Comparison of ENCODE assay signal across 8 cellular contexts in genomic region chr17:30236807-30237206, GRCh38. TPM values are rescaled to one million over a fixed set of nuclear protein-coding genes. Genes with fewer than 3 reads are reported as not detected.
A peak's percentile ranks its signal among the peaks of the same experiment; 100 is the strongest.
DNase-seq lines count a peak whose midpoint lies in the region; ATAC-seq and TF ChIP-seq lines count a peak whose summit lies in the region.

No MANE protein-coding gene starts in this region.

- intact Hi-C loops in Right ventricle myocardium superior (cut with DNase I): no loop called here
- intact Hi-C loops in sciatic nerve (cut with DNase I): no loop called here

- no peaks in the 10 kb centered on the region for H3K9me3 Mint-ChIP-seq in activated CD8-positive, alpha-beta T cell treated with anti-CD3 and anti-CD28 coated beads, Interleukin-2, amount 10 ng/mL, durations not matched to agents 7 days and 5 days (ENCODE audit: insufficient read depth)

- POLR2A ChIA-PET in activated CD8-positive, alpha-beta T cell treated with anti-CD3 and anti-CD28 coated beads, Interleukin-2, amount 10 ng/mL, durations not matched to agents 7 days and 5 days (lab: Charles Lee): no interaction called here

- peaks cover 29% of the 10 kb centered on the region for H3K27me3 ChIP-seq in BE2C

- peak; percentile 37 for TF ChIP-seq CTCF in BE2C (IDR thresholded peaks at IDR 0.05; ENCODE audit: low read depth, low read length)

- H3K27me3 Mint-ChIP-seq in activated CD8-positive, alpha-beta T cell treated with anti-CD3 and anti-CD28 coated beads, Interleukin-2, amount 10 ng/mL, durations not matched to agents 7 days and 5 days (ENCODE audit: low read depth): peaks cover 64% of the 10 kb centered on the region

- ATAC-seq in activated CD8-positive, alpha-beta T cell treated with anti-CD3 and anti-CD28 coated beads, Interleukin-2, amount 10 ng/mL, durations not matched to agents 7 days and 5 days: no peak
- ATAC-seq in Right ventricle myocardium superior (ENCODE audit: poor library complexity) (peak; percentile 78), sciatic nerve (peak; percentile 62), HG02678 (IDR thresholded peaks at IDR 0.05; ENCODE audit: unreplicated experiment) (no peak), GM21737 (IDR thresholded peaks at IDR 0.05; ENCODE audit: unreplicated experiment) (no peak)

- DNase-seq in BE2C (peak; percentile 53), HCEC 1CT (peak; percentile 23), Right ventricle myocardium superior (peak; percentile 72), sciatic nerve (ENCODE audit: low spot score) (peak; percentile 69), DMS153 (lab: John Stamatoyannopoulos, UW) (no peak)
- peak; percentile 28 for DNase-seq in activated CD8-positive, alpha-beta T cell treated with anti-CD3 and anti-CD28 coated beads, Interleukin-2, amount 10 ng/mL, durations not matched to agents 7 days and 5 days

- no peaks in the 10 kb centered on the region for H3K9me3 ChIP-seq in BE2C

- H3K4me3 ChIP-seq in BE2C (ENCODE audit: low read depth, low read length): no peak overlapping the region

- H3K36me3 Mint-ChIP-seq in activated CD8-positive, alpha-beta T cell treated with anti-CD3 and anti-CD28 coated beads, Interleukin-2, amount 10 ng/mL, durations not matched to agents 7 days and 5 days (ENCODE audit: low read depth): no peaks in the 10 kb centered on the region

- no peaks in the 10 kb centered on the region for H3K36me3 ChIP-seq in BE2C

- no peak overlapping the region for H3K27ac Mint-ChIP-seq in activated CD8-positive, alpha-beta T cell treated with anti-CD3 and anti-CD28 coated beads, Interleukin-2, amount 10 ng/mL, durations not matched to agents 7 days and 5 days

- H3K4me1 Mint-ChIP-seq in activated CD8-positive, alpha-beta T cell treated with anti-CD3 and anti-CD28 coated beads, Interleukin-2, amount 10 ng/mL, durations not matched to agents 7 days and 5 days (ENCODE audit: low read depth): peaks cover 31% of the 10 kb centered on the region

- no peaks in the 10 kb centered on the region for H3K4me1 ChIP-seq in BE2C

- CTCF ChIA-PET in activated CD8-positive, alpha-beta T cell treated with anti-CD3 and anti-CD28 coated beads, Interleukin-2, amount 10 ng/mL, durations not matched to agents 7 days and 5 days (lab: Charles Lee): interaction anchor here (1.1 to 3.0 kb wide), 7 partner anchors 12 to 141 kb away, joined by 3 to 17 read pairs (median 5); no protein-coding TSS in a partner anchor

- H3K4me3 Mint-ChIP-seq in activated CD8-positive, alpha-beta T cell treated with anti-CD3 and anti-CD28 coated beads, Interleukin-2, amount 10 ng/mL, durations not matched to agents 7 days and 5 days: peak overlapping the region; percentile 53

RNA-seq across cellular contexts. Expression of gene SLC6A4, which starts 1.3 kb away (rescaled TPM):
- 0.28 TPM for polyA plus RNA-seq in BE2C (2012; ENCODE audit: insufficient read depth, insufficient read length, low read depth)
- under 1 TPM in 1 of 2 experiments, not detected in 1; 0.10 TPM for total RNA-seq in activated CD8-positive, alpha-beta T cell treated with anti-CD3 and anti-CD28 coated beads, Interleukin-2, amount 10 ng/mL, durations not matched to agents 7 days and 5 days
- 0.75 TPM for total RNA-seq in Right ventricle myocardium superior
- total RNA-seq in sciatic nerve: 3.0 TPM

RNA-seq across cellular contexts. Expression of gene BLMH, which starts 54.9 kb away (rescaled TPM):
- polyA plus RNA-seq in BE2C (2012; ENCODE audit: insufficient read depth, insufficient read length, low read depth): 7.9 TPM
- total RNA-seq in activated CD8-positive, alpha-beta T cell treated with anti-CD3 and anti-CD28 coated beads, Interleukin-2, amount 10 ng/mL, durations not matched to agents 7 days and 5 days: 10 to 100 TPM; 57.9 to 61.1 TPM
- total RNA-seq in Right ventricle myocardium superior: 13.4 TPM
- 31.3 TPM for total RNA-seq in sciatic nerve

Comparison
In these comparisons a context has a peak if more than half of its experiments do, and no peak if none do; other contexts are left out.
1. ATAC-seq: peak in Right ventricle myocardium superior (single experiment) and sciatic nerve (single experiment); none in activated CD8-positive, alpha-beta T cell treated with anti-CD3 and anti-CD28 coated beads, Interleukin-2, amount 10 ng/mL, durations not matched to agents 7 days and 5 days (single experiment), HG02678 (single experiment) and GM21737 (single experiment).